Comparison of ENCODE assay signal across 31 cellular contexts in genomic region chr11:120597250-120597649, GRCh38.
DNase-seq lines count a peak whose midpoint lies in the region; ATAC-seq and TF ChIP-seq lines count a peak whose summit lies in the region.
"Had no signal": no experiment of that assay in that cellular context is flagged by ENCODE, and none has a peak within 500 bp of the region (broad histone marks: within the 10 kb centered on the region; RNA-seq: fewer than 3 reads in every experiment).

No MANE protein-coding gene starts in this region.

- H3K9me3 Mint-ChIP-seq in MCF 10A (ENCODE audit: unreplicated experiment) = no peaks in the 10 kb centered on the region
- H3K9me3 Mint-ChIP-seq: activated naive CD8-positive, alpha-beta T cell treated with anti-CD3 and anti-CD28 coated beads for 36 hours; CD4-positive, CD25-positive, alpha-beta regulatory T cell; dendritic cell treated with granulocyte-macrophage colony-stimulating factor and Interleukin-4, amounts not matched to agents 40 ng/mL and 50 ng/mL, for 4 days; natural killer cell had no signal

- 20 to 24% methylated on average over 3 to 10 of the region's 10 CpGs for WGBS in thyroid gland, 2 donors

- H3K36me3 ChIP-seq in breast epithelium (no peaks in the 10 kb centered on the region), OCI-LY3 (replicated peaks; ENCODE audit: low read depth, low read length) (no peaks in the 10 kb centered on the region), thyroid gland (no peaks in the 10 kb centered on the region)
- H3K36me3 ChIP-seq: MG63, SJCRH30, thoracic aorta had no signal

- peak overlapping the region in 2 of 3 donors; percentile 15 to 44 for H3K4me3 ChIP-seq in breast epithelium
- peak overlapping the region; percentile 70 for H3K4me3 ChIP-seq in OCI-LY3 (ENCODE audit: low read length)
- peak overlapping the region in 42 of 59 donors; percentile 8 to 53 (median 29) for H3K4me3 ChIP-seq in dorsolateral prefrontal cortex
- H3K4me3 ChIP-seq in thyroid gland (replicated peaks in 1 of 3) = peak overlapping the region in 1 of 3 donors; percentile 23
- H3K4me3 ChIP-seq: K562, MG63, mucosa of descending colon, SJCRH30, skin epidermis, thoracic aorta had no signal

- no peak for TF ChIP-seq CTCF in breast epithelium (IDR thresholded peaks at IDR 0.05)
- no peak for TF ChIP-seq CTCF in MCF 10A (IDR thresholded peaks at IDR 0.05; ENCODE audit: unreplicated experiment)
- TF ChIP-seq CTCF in OCI-LY3 (IDR thresholded peaks at IDR 0.05; ENCODE audit: low read depth, low read length) = peak; percentile 22; the same call in 1 of the 2 replicates
- no peak for TF ChIP-seq CTCF in dorsolateral prefrontal cortex (IDR thresholded peaks at IDR 0.05 in 54 of 56, conservative IDR thresholded peaks at IDR 0.05 in 2 of 56; ENCODE audit: low read depth in 1 of 56, partially characterized antibody in 56 of 56)
- TF ChIP-seq CTCF in thyroid gland (IDR thresholded peaks at IDR 0.05) = no peak

- peaks cover 65% of the 10 kb centered on the region for H3K27me3 Mint-ChIP-seq in MCF 10A (ENCODE audit: insufficient read depth, unreplicated experiment)
- H3K27me3 Mint-ChIP-seq: CD4-positive, CD25-positive, alpha-beta regulatory T cell had no signal

- DNase-seq in breast epithelium (ENCODE audit: low spot score in 2 of 2) (no peak), MCF 10A (ENCODE audit: unreplicated experiment) (no peak), dorsolateral prefrontal cortex (peak in 1 of 10 donors; percentile 31), thyroid gland (peak; percentile 30 to 58), NCI-H2227 treated with DMSO at 0.1 percent for 48 hours (lab: John Stamatoyannopoulos, UW) (no peak), NCI-H2196 (lab: John Stamatoyannopoulos, UW; ENCODE audit: unreplicated experiment) (no peak)
- DNase-seq: activated CD4-positive, alpha-beta T cell treated with anti-CD3 and anti-CD28 coated beads, Interleukin-2, amount 50 U/mL, for 1 hour; activated gamma-delta T cell; activated naive CD8-positive, alpha-beta T cell treated with anti-CD3 and anti-CD28 coated beads for 36 hours; activated T-cell treated with anti-CD3 and anti-CD28 coated beads, Interleukin-2, amount 50 U/mL, for 1 hour; AML-193; CD4-positive, CD25-positive, alpha-beta regulatory T cell; foreskin keratinocyte; H7; MG63; mucosa of descending colon; natural killer cell; NCI-H1417; NCI-H2081; NCI-H748 treated with DMSO at 0.1 percent for 48 hours; SJCRH30; stimulated activated naive CD8-positive, alpha-beta T cell treated with anti-CD3 and anti-CD28 coated beads, Interleukin-15, Interleukin-2, amounts not matched to agents 100 U/mL and 50 U/mL, for 24 hours; T1000 had no signal

- no peaks in the 10 kb centered on the region for H3K9me3 ChIP-seq in breast epithelium
- no peaks in the 10 kb centered on the region for H3K9me3 ChIP-seq in OCI-LY3 (ENCODE audit: insufficient read depth, low read length)
- H3K9me3 ChIP-seq in thyroid gland = no peaks in the 10 kb centered on the region
- H3K9me3 ChIP-seq: MG63, mucosa of descending colon, SJCRH30, thoracic aorta had no signal

- H3K36me3 Mint-ChIP-seq in MCF 10A (ENCODE audit: insufficient read depth, unreplicated experiment) = no peaks in the 10 kb centered on the region
- H3K36me3 Mint-ChIP-seq: activated naive CD8-positive, alpha-beta T cell treated with anti-CD3 and anti-CD28 coated beads for 36 hours; CD4-positive, CD25-positive, alpha-beta regulatory T cell; natural killer cell had no signal

- no peak overlapping the region for H3K27ac Mint-ChIP-seq in MCF 10A (ENCODE audit: low read depth, unreplicated experiment)
- H3K27ac Mint-ChIP-seq: activated naive CD8-positive, alpha-beta T cell treated with anti-CD3 and anti-CD28 coated beads for 36 hours; CD4-positive, CD25-positive, alpha-beta regulatory T cell; dendritic cell treated with granulocyte-macrophage colony-stimulating factor and Interleukin-4, amounts not matched to agents 40 ng/mL and 50 ng/mL, for 4 days; natural killer cell had no signal

- CTCF ChIA-PET in MCF 10A (lab: Yijun Ruan, JAX) = interaction anchor here (1.0 kb wide), 1 partner anchor 598 kb away, joined by 3 read pairs; no protein-coding TSS in a partner anchor

- H3K4me3 Mint-ChIP-seq in MCF 10A (ENCODE audit: unreplicated experiment) = no peak overlapping the region
- H3K4me3 Mint-ChIP-seq: activated naive CD8-positive, alpha-beta T cell treated with anti-CD3 and anti-CD28 coated beads for 36 hours; CD4-positive, CD25-positive, alpha-beta regulatory T cell; dendritic cell treated with granulocyte-macrophage colony-stimulating factor and Interleukin-4, amounts not matched to agents 40 ng/mL and 50 ng/mL, for 4 days; natural killer cell had no signal

- BruUV-seq in MCF 10A (replicated peaks; lab: Mats Ljungman, UMichigan) = no TSS peak

- no peaks in the 10 kb centered on the region for H3K27me3 ChIP-seq in breast epithelium
- H3K27me3 ChIP-seq in OCI-LY3 (ENCODE audit: low read depth, low read length) = peaks cover 19% of the 10 kb centered on the region
- H3K27me3 ChIP-seq in dorsolateral prefrontal cortex = no peaks in the 10 kb centered on the region
- no peaks in the 10 kb centered on the region for H3K27me3 ChIP-seq in thyroid gland
- H3K27me3 ChIP-seq: foreskin keratinocyte, MG63, SJCRH30 had no signal

- POLR2A ChIA-PET in MCF 10A (lab: Yijun Ruan, JAX) = no interaction called here

- H3K4me2 ChIP-seq in OCI-LY3 (ENCODE audit: low read length) = peak overlapping the region; percentile 79

- no peaks in the 10 kb centered on the region for H3K79me2 ChIP-seq in OCI-LY3 (ENCODE audit: low read length)

- H3K4me1 ChIP-seq in breast epithelium (no peaks in the 10 kb centered on the region), OCI-LY3 (ENCODE audit: low read length) (peaks cover 28% of the 10 kb centered on the region), thyroid gland (peaks cover 10 to 17% of the 10 kb centered on the region in 2 donors)
- H3K4me1 ChIP-seq: foreskin keratinocyte, SJCRH30 had no signal

- ATAC-seq in GM19463 (IDR thresholded peaks at IDR 0.05; ENCODE audit: unreplicated experiment) = no peak
- ATAC-seq: esophagus mucosa; foreskin keratinocyte; K562; mucosa of descending colon; natural killer cell; stimulated activated naive CD8-positive, alpha-beta T cell treated with anti-CD3 and anti-CD28 coated beads, Interleukin-15, Interleukin-2, amounts not matched to agents 100 U/mL and 50 U/mL, for 24 hours had no signal

- peak overlapping the region; percentile 17; the same call in 1 of the 2 replicates for H3K9ac ChIP-seq in OCI-LY3 (ENCODE audit: low read length)

- H2AFZ ChIP-seq in OCI-LY3 (ENCODE audit: low read depth, low read length) = peak overlapping the region; percentile 19; the same call in 1 of the 2 replicates

- intact Hi-C loops in breast epithelium (cut with DNase I; ENCODE audit: low total_unique reads) (no loop called here), MCF 10A (cut with micrococcal nuclease) (no loop called here), dorsolateral prefrontal cortex (cut with DNase I) (no loop called here), thyroid gland (cut with DNase I) (no loop called here)

- no peaks in the 10 kb centered on the region for H4K20me1 ChIP-seq in OCI-LY3 (ENCODE audit: insufficient read depth, low read length)

- H3K4me1 Mint-ChIP-seq in MCF 10A (ENCODE audit: insufficient read depth, unreplicated experiment) = no peaks in the 10 kb centered on the region
- H3K4me1 Mint-ChIP-seq: activated naive CD8-positive, alpha-beta T cell treated with anti-CD3 and anti-CD28 coated beads for 36 hours; CD4-positive, CD25-positive, alpha-beta regulatory T cell had no signal

- TF ChIP-seq POLR2A in breast epithelium (IDR thresholded peaks at IDR 0.05) = no peak
- TF ChIP-seq POLR2A in thyroid gland (IDR thresholded peaks at IDR 0.05) = no peak

- H3K27ac ChIP-seq in breast epithelium (no peak overlapping the region), OCI-LY3 (ENCODE audit: low read length) (no peak overlapping the region), dorsolateral prefrontal cortex (peak overlapping the region in 5 of 59 donors; percentile 5 to 39 (median 26)), thyroid gland (peak overlapping the region; percentile 10 to 89 (median 62))
- H3K27ac ChIP-seq: foreskin keratinocyte, SJCRH30, skin epidermis, thoracic aorta, VCaP had no signal

Comparison
In these comparisons a context has a peak if more than half of its experiments do, and no peak if none do; other contexts are left out.
1. DNase-seq: peak in thyroid gland (2 of 2); none in breast epithelium (0 of 2), MCF 10A (single experiment), NCI-H2227 treated with DMSO at 0.1 percent for 48 hours (single experiment) and NCI-H2196 (single experiment).
2. H3K27ac ChIP-seq: peak in thyroid gland (3 of 3); none in breast epithelium (0 of 2) and OCI-LY3 (single experiment).